ENCODE assay signal across 1 cellular context in the genomic region with DNA sequence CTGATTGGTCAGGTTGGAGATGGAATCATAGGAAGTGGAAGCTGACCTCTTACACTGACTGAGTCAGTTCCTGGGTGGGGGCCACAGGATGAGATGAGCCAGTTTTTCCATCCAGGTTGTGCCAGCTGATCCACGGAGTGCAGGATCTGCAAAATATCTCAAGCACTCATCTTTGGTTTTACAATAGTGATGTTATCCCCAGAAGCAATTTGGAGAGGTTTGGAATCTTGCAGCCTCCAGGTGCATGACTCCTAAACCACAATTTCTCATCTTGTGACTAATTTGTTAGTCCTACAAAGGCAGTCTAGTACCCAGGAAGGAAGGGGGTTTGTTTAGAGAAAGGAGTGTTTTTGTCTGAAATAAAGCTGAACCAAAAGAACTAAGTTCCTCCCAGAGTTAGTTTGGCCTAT.
TF ChIP-seq lines count a peak whose summit lies in the region.

No MANE protein-coding gene starts in this region.

TF ChIP-seq in SK-N-SH, 30 proteins besides CTCF, POLR2A, EP300 and RAD21 (continued from another document):
- no peak for TF ChIP-seq MAX (IDR thresholded peaks at IDR 0.05; ENCODE audit: low read depth)
- 0 out of 2 replicates have a peak, but pooled peaks have one; percentile 22 for TF ChIP-seq FOXM1 (IDR thresholded peaks at IDR 0.05; ENCODE audit: low read depth)
- no peak for TF ChIP-seq USF1 (IDR thresholded peaks at IDR 0.05; ENCODE audit: borderline replicate concordance, low read depth)
- no peak for TF ChIP-seq RCOR1 (IDR thresholded peaks at IDR 0.05; ENCODE audit: low read length)
- no peak for TF ChIP-seq YY1 (IDR thresholded peaks at IDR 0.05; ENCODE audit: low read depth)
- no peak for TF ChIP-seq CHD2 (IDR thresholded peaks at IDR 0.05; ENCODE audit: low read length, partially characterized antibody)
- TF ChIP-seq RXRA (IDR thresholded peaks at IDR 0.05; ENCODE audit: borderline replicate concordance, low read depth): no peak
- TF ChIP-seq TCF12 (IDR thresholded peaks at IDR 0.05): peak; percentile 76
- no peak for TF ChIP-seq USF2 (IDR thresholded peaks at IDR 0.05; ENCODE audit: borderline replicate concordance, low read depth, low read length)
- TF ChIP-seq GABPA (IDR thresholded peaks at IDR 0.05; ENCODE audit: low read depth): 0 out of 2 replicates have a peak, but pooled peaks have one; percentile 18
- TF ChIP-seq SIN3A (IDR thresholded peaks at IDR 0.05; ENCODE audit: borderline replicate concordance, low read depth, low read length): no peak
- TF ChIP-seq ELF1 (IDR thresholded peaks at IDR 0.05): no peak
- TF ChIP-seq FOXJ3 (CRISPR knock-in tag; IDR thresholded peaks at IDR 0.05): no peak
- TF ChIP-seq, protein P1, sequence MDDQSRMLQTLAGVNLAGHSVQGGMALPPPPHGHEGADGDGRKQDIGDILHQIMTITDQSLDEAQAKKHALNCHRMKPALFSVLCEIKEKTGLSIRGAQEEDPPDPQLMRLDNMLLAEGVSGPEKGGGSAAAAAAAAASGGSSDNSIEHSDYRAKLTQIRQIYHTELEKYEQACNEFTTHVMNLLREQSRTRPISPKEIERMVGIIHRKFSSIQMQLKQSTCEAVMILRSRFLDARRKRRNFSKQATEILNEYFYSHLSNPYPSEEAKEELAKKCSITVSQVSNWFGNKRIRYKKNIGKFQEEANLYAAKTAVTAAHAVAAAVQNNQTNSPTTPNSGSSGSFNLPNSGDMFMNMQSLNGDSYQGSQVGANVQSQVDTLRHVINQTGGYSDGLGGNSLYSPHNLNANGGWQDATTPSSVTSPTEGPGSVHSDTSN (IDR thresholded peaks at IDR 0.05): peak; percentile 49; the same call in 1 of the 2 replicates
